Comparison of ENCODE assay signal across 16 cellular contexts in genomic region chr11:103773059-103773458, GRCh38.
DNase-seq lines count a peak whose midpoint lies in the region; ATAC-seq and TF ChIP-seq lines count a peak whose summit lies in the region.
"Had no signal": no experiment of that assay in that cellular context is flagged by ENCODE, and none has a peak within 500 bp of the region (broad histone marks: within the 10 kb centered on the region; RNA-seq: fewer than 3 reads in every experiment).

No MANE protein-coding gene starts in this region.

- intact Hi-C loops in uterus (cut with DNase I; ENCODE audit: low total_unique reads) = no loop called here

- H3K36me3 ChIP-seq in SK-N-SH (replicated peaks in 1 of 2; ENCODE audit: control insufficient read depth in 1 of 2, insufficient read depth in 2 of 2, low read length in 1 of 2) = no peaks in the 10 kb centered on the region
- no peaks in the 10 kb centered on the region for H3K36me3 ChIP-seq in uterus
- H3K36me3 ChIP-seq: prostate gland, stomach had no signal

- H2AFZ ChIP-seq in SK-N-SH (ENCODE audit: low read depth) = no peak overlapping the region

- DNase-seq in SK-N-SH (no peak), coronary artery (ENCODE audit: low spot score) (no peak), inferior parietal cortex (ENCODE audit: extremely low spot score) (peak; percentile 43), uterus (no peak), SHP77 treated with DMSO at 0.1 percent for 48 hours (lab: John Stamatoyannopoulos, UW) (no peak)
- no peak for DNase-seq in activated CD8-positive, alpha-beta T cell treated with anti-CD3 and anti-CD28 coated beads, Interleukin-2, amount 10 ng/mL, durations not matched to agents 7 days and 5 days
- DNase-seq in stimulated activated CD8-positive, alpha-beta memory T cell treated with anti-CD3 and anti-CD28 coated beads, Interleukin-4, amount 100 ng/mL, for 48 hours = no peak
- DNase-seq: activated gamma-delta T cell, glutamatergic neuron, NCI-H2081, NCI-H526 treated with DMSO at 0.1 percent for 48 hours, stomach had no signal

- H3K4me1 Mint-ChIP-seq in activated CD8-positive, alpha-beta T cell treated with anti-CD3 and anti-CD28 coated beads, Interleukin-2, amount 10 ng/mL, durations not matched to agents 7 days and 5 days (ENCODE audit: low read depth) = no peaks in the 10 kb centered on the region

- peak overlapping the region in 1 of 2 experiments; percentile 60; a peak in 2 of 4 replicates for H3K27ac ChIP-seq in SK-N-SH (ENCODE audit: low read depth in 2 of 2, low read length in 1 of 2)
- peak overlapping the region; percentile 45 to 47 for H3K27ac ChIP-seq in coronary artery
- peak overlapping the region; percentile 55 to 56 for H3K27ac ChIP-seq in uterus
- H3K27ac ChIP-seq: prostate gland, stomach had no signal

- no peaks in the 10 kb centered on the region for H3K79me2 ChIP-seq in SK-N-SH (ENCODE audit: insufficient read depth)

- H3K4me3 Mint-ChIP-seq in activated CD8-positive, alpha-beta T cell treated with anti-CD3 and anti-CD28 coated beads, Interleukin-2, amount 10 ng/mL, durations not matched to agents 7 days and 5 days = no peak overlapping the region
- H3K4me3 Mint-ChIP-seq: WTC11 had no signal

- no peaks in the 10 kb centered on the region for H3K9me2 ChIP-seq in SK-N-SH

- no peak overlapping the region for H3K4me3 ChIP-seq in SK-N-SH (ENCODE audit: low read depth in 2 of 2, low read length in 1 of 2)
- H3K4me3 ChIP-seq in coronary artery = no peak overlapping the region
- H3K4me3 ChIP-seq in uterus = no peak overlapping the region
- H3K4me3 ChIP-seq: prostate gland, stomach had no signal

- ATAC-seq in SK-N-SH treated with all-trans-retinoic acid at 6 μM for 48 hours = no peak
- no peak for ATAC-seq in activated CD8-positive, alpha-beta T cell treated with anti-CD3 and anti-CD28 coated beads, Interleukin-2, amount 10 ng/mL, durations not matched to agents 7 days and 5 days
- ATAC-seq: Panc1, WTC11 had no signal

- H3K36me3 Mint-ChIP-seq in activated CD8-positive, alpha-beta T cell treated with anti-CD3 and anti-CD28 coated beads, Interleukin-2, amount 10 ng/mL, durations not matched to agents 7 days and 5 days (ENCODE audit: low read depth) = no peaks in the 10 kb centered on the region
- H3K36me3 Mint-ChIP-seq: WTC11 had no signal

- no peak for TF ChIP-seq CTCF in SK-N-SH (IDR thresholded peaks at IDR 0.05)
- TF ChIP-seq CTCF in coronary artery (IDR thresholded peaks at IDR 0.05) = no peak
- no peak for TF ChIP-seq CTCF in uterus (IDR thresholded peaks at IDR 0.05)

- 58% methylated on average over 2 of the region's 2 CpGs for WGBS in SK-N-SH (ENCODE audit: low lambda C conversion rate)

- H3K27ac Mint-ChIP-seq in activated CD8-positive, alpha-beta T cell treated with anti-CD3 and anti-CD28 coated beads, Interleukin-2, amount 10 ng/mL, durations not matched to agents 7 days and 5 days = no peak overlapping the region
- H3K27ac Mint-ChIP-seq: WTC11 had no signal

- peaks cover 16% of the 10 kb centered on the region for H3F3A ChIP-seq in SK-N-SH (replicated peaks; ENCODE audit: insufficient read depth)

- no peak overlapping the region for H3K9ac ChIP-seq in SK-N-SH

- no peaks in the 10 kb centered on the region for H3K27me3 Mint-ChIP-seq in activated CD8-positive, alpha-beta T cell treated with anti-CD3 and anti-CD28 coated beads, Interleukin-2, amount 10 ng/mL, durations not matched to agents 7 days and 5 days (ENCODE audit: low read depth)

- peaks cover 0 to 6% of the 10 kb centered on the region in 2 experiments; a peak in 1 of 4 replicates for H3K4me1 ChIP-seq in SK-N-SH (ENCODE audit: control insufficient read depth in 1 of 2, insufficient read depth in 2 of 2, low read depth in 1 of 2, low read length in 1 of 2)
- peaks cover 0 to 5% of the 10 kb centered on the region in 2 donors for H3K4me1 ChIP-seq in uterus
- H3K4me1 ChIP-seq: prostate gland, stomach had no signal

- no peak overlapping the region for H3K4me2 ChIP-seq in SK-N-SH

- no peaks in the 10 kb centered on the region for H4K20me1 ChIP-seq in SK-N-SH (ENCODE audit: insufficient read depth)

- 0 out of 4 replicates have a peak, but pooled peaks of 1 of the 2 experiments have one; percentile 29 for TF ChIP-seq EP300 in SK-N-SH (IDR thresholded peaks at IDR 0.05; ENCODE audit: borderline replicate concordance in 1 of 2, low read depth in 1 of 2, low read length in 1 of 2)

- no peak for TF ChIP-seq POLR2A in uterus (IDR thresholded peaks at IDR 0.05)

- H3K27me3 ChIP-seq in SK-N-SH (ENCODE audit: insufficient read depth) (no peaks in the 10 kb centered on the region), uterus (no peaks in the 10 kb centered on the region)
- H3K27me3 ChIP-seq: stomach had no signal

- CTCF ChIA-PET in SK-N-SH (lab: Yijun Ruan, JAX) = no interaction called here
- CTCF ChIA-PET in activated CD8-positive, alpha-beta T cell treated with anti-CD3 and anti-CD28 coated beads, Interleukin-2, amount 10 ng/mL, durations not matched to agents 7 days and 5 days (lab: Charles Lee) = no interaction called here

- TF ChIP-seq RAD21 in SK-N-SH (IDR thresholded peaks at IDR 0.05; ENCODE audit: low read length) = no peak

- H3K9me3 Mint-ChIP-seq in activated CD8-positive, alpha-beta T cell treated with anti-CD3 and anti-CD28 coated beads, Interleukin-2, amount 10 ng/mL, durations not matched to agents 7 days and 5 days (ENCODE audit: insufficient read depth) = no peaks in the 10 kb centered on the region
- H3K9me3 Mint-ChIP-seq: WTC11 had no signal

- POLR2A ChIA-PET in SK-N-SH (lab: Yijun Ruan, JAX) = no interaction called here
- POLR2A ChIA-PET in activated CD8-positive, alpha-beta T cell treated with anti-CD3 and anti-CD28 coated beads, Interleukin-2, amount 10 ng/mL, durations not matched to agents 7 days and 5 days (lab: Charles Lee) = no interaction called here

- H3K9me3 ChIP-seq in SK-N-SH = no peaks in the 10 kb centered on the region
- H3K9me3 ChIP-seq in uterus = no peaks in the 10 kb centered on the region
- H3K9me3 ChIP-seq: prostate gland, stomach had no signal

TF ChIP-seq in SK-N-SH, 30 proteins besides CTCF, POLR2A, EP300 and RAD21 (continues in another document):
- peak; percentile 13; the same call in 1 of the 2 replicates for TF ChIP-seq JUND (IDR thresholded peaks at IDR 0.05)
- peak; percentile 17; the same call in 1 of the 2 replicates for TF ChIP-seq PBX3 (IDR thresholded peaks at IDR 0.05)
- TF ChIP-seq TAF1 (IDR thresholded peaks at IDR 0.05; ENCODE audit: borderline replicate concordance, low read depth, low read length) = no peak
- TF ChIP-seq USF1 (IDR thresholded peaks at IDR 0.05; ENCODE audit: borderline replicate concordance, low read depth) = no peak
- TF ChIP-seq MEF2A (IDR thresholded peaks at IDR 0.05; ENCODE audit: borderline replicate concordance, low read depth) = peak; percentile 59; the same call in 1 of the 2 replicates
- no peak for TF ChIP-seq CHD2 (IDR thresholded peaks at IDR 0.05; ENCODE audit: low read length, partially characterized antibody)
- no peak for TF ChIP-seq YY1 (IDR thresholded peaks at IDR 0.05; ENCODE audit: low read depth)

TF ChIP-seq in SK-N-SH treated with all-trans-retinoic acid at 6 μM for 48 hours, 23 proteins besides CTCF, POLR2A, EP300 and RAD21 (continues in another document):
- TF ChIP-seq ZNF70 (CRISPR knock-in tag; IDR thresholded peaks at IDR 0.05) (no peak), CREB5 (CRISPR knock-in tag; IDR thresholded peaks at IDR 0.05; ENCODE audit: low read depth) (no peak), TSHZ2 (CRISPR knock-in tag; IDR thresholded peaks at IDR 0.05) (no peak), ZFP30 (CRISPR knock-in tag; IDR thresholded peaks at IDR 0.05) (no peak), ESRRG (CRISPR knock-in tag; IDR thresholded peaks at IDR 0.05) (no peak), GLIS3 (CRISPR knock-in tag; IDR thresholded peaks at IDR 0.05) (no peak)
